ENCODE assay signal across 8 cellular contexts in genomic region chr22:23520875-23521441, GRCh38. TPM values are rescaled to one million over a fixed set of nuclear protein-coding genes. Genes with fewer than 3 reads are reported as not detected.
DNase-seq lines count a peak whose midpoint lies in the region; ATAC-seq lines count a peak whose summit lies in the region.

No MANE protein-coding gene starts in this region.

- H3K27me3 Mint-ChIP-seq in memory B cell = peaks cover 15% of the 10 kb centered on the region

- 4 to 7% methylated on average over 28 of the region's 28 CpGs for WGBS in aorta, 2 donors

- peak overlapping the region; percentile 83 to 90 for H3K27ac ChIP-seq in aorta (ENCODE audit: low read depth in 1 of 2, low read length in 2 of 2)

- peak overlapping the region; percentile 57 for H3K4me3 Mint-ChIP-seq in memory B cell

- ATAC-seq in memory B cell (ENCODE audit: low read depth) = no peak
- ATAC-seq in aorta (ENCODE audit: low FRiP score) = peak; percentile 55
- ATAC-seq in HG03196 (IDR thresholded peaks at IDR 0.05; ENCODE audit: unreplicated experiment) = no peak
- no peak for ATAC-seq in HG02623 (IDR thresholded peaks at IDR 0.05; ENCODE audit: unreplicated experiment)

- H3K36me3 ChIP-seq in aorta (ENCODE audit: control insufficient read depth in 1 of 2, insufficient read depth in 2 of 2, low read length in 1 of 2) = no peaks in the 10 kb centered on the region

- H3K9me3 ChIP-seq in aorta (ENCODE audit: control insufficient read depth, low read length) = no peaks in the 10 kb centered on the region

- DNase-seq in D341Med (ENCODE audit: low spot score) = peak; percentile 68
- peak; percentile 55 for DNase-seq in NCI-H2171 treated with DMSO at 0.1 percent for 48 hours (lab: John Stamatoyannopoulos, UW)
- DNase-seq in dermis microvascular lymphatic vessel endothelial cell (ENCODE audit: low read depth in 2 of 2) = peak; percentile 43 to 64
- DNase-seq in memory B cell (ENCODE audit: low spot score in 2 of 2) = no peak
- no peak for DNase-seq in aorta
- DNase-seq in occipital lobe (lab: John Stamatoyannopoulos, UW) = no peak

- peak overlapping the region in 1 of 2 donors; percentile 29 for H3K4me3 ChIP-seq in aorta (ENCODE audit: low read length in 2 of 2)

- no peaks in the 10 kb centered on the region for H3K27me3 ChIP-seq in aorta (ENCODE audit: control insufficient read depth in 1 of 2, insufficient read depth in 2 of 2, low read length in 1 of 2)

- H3K4me1 Mint-ChIP-seq in memory B cell = no peaks in the 10 kb centered on the region

- H3K9me3 Mint-ChIP-seq in memory B cell = no peaks in the 10 kb centered on the region

- peak overlapping the region; percentile 73 for H3K27ac Mint-ChIP-seq in memory B cell

- intact Hi-C loops in aorta (cut with DNase I) = loop anchor here in 1 of 2 donors (10.0 kb wide), 1 partner anchor 236 kb away; no protein-coding TSS in a partner anchor

- no peaks in the 10 kb centered on the region for H3K36me3 Mint-ChIP-seq in memory B cell

- H3K4me1 ChIP-seq in aorta (ENCODE audit: control insufficient read depth in 1 of 2, insufficient read depth in 2 of 2, low read length in 2 of 2) = peaks cover 0 to 4% of the 10 kb centered on the region in 2 donors

RNA-seq across cellular contexts. Expression of gene IGLL1, which starts 59.1 kb away (rescaled TPM):
- total RNA-seq in dermis microvascular lymphatic vessel endothelial cell (not detected in 2 replicates), aorta (not detected), occipital lobe (not detected)
- not detected for polyA plus RNA-seq in aorta

Comparison
In these comparisons a context has a peak if more than half of its experiments do, and no peak if none do; other contexts are left out.
1. DNase-seq: peak in D341Med (single experiment), NCI-H2171 treated with DMSO at 0.1 percent for 48 hours (single experiment) and dermis microvascular lymphatic vessel endothelial cell (2 of 2); none in memory B cell (0 of 2), aorta (0 of 2) and occipital lobe (single experiment).